ENCODE assay signal across 8 cellular contexts in genomic region chr2:30336978-30337841, GRCh38.
DNase-seq lines count a peak whose midpoint lies in the region; ATAC-seq and TF ChIP-seq lines count a peak whose summit lies in the region.

No MANE protein-coding gene starts in this region.

- TF ChIP-seq CTCF in chondrocyte (IDR thresholded peaks at IDR 0.05) (no peak), gastrocnemius medialis (IDR thresholded peaks at IDR 0.05 in 4 of 5, conservative IDR thresholded peaks at IDR 0.05 in 1 of 5) (no peak)

- H3K27ac Mint-ChIP-seq in chondrocyte (ENCODE audit: unreplicated experiment) = no peak overlapping the region

- H3K27me3 ChIP-seq in gastrocnemius medialis = no peaks in the 10 kb centered on the region

- DNase-seq in MV-4-11 (lab: John Stamatoyannopoulos, UW) = peak; percentile 76
- DNase-seq in activated naive CD4-positive, alpha-beta T cell treated with Interleukin-2 at 50 U/mL for 16 hours = peak; percentile 53
- DNase-seq in stimulated activated CD8-positive, alpha-beta memory T cell treated with anti-CD3 and anti-CD28 coated beads, Interleukin-12 subunit alpha, Interleukin-12 subunit beta, amount 100 ng/mL, for 1 hour (ENCODE audit: low read depth) = peak; percentile 20
- no peak for DNase-seq in chondrocyte (ENCODE audit: low spot score)
- DNase-seq in superior temporal gyrus (ENCODE audit: extremely low spot score) = no peak
- no peak for DNase-seq in gastrocnemius medialis

- no peak overlapping the region for H3K27ac ChIP-seq in gastrocnemius medialis

- peaks cover 2% of the 10 kb centered on the region for H3K36me3 Mint-ChIP-seq in chondrocyte (ENCODE audit: low read depth)

- H3K9me3 ChIP-seq in gastrocnemius medialis = no peaks in the 10 kb centered on the region

- H3K4me1 Mint-ChIP-seq in chondrocyte (ENCODE audit: low read depth) = peaks cover 6% of the 10 kb centered on the region

- H3K4me3 ChIP-seq in gastrocnemius medialis = no peak overlapping the region

- H3K36me3 ChIP-seq in gastrocnemius medialis = no peaks in the 10 kb centered on the region

- no peak overlapping the region for H3K4me3 Mint-ChIP-seq in chondrocyte (ENCODE audit: unreplicated experiment)

- no peak for TF ChIP-seq POLR2A in gastrocnemius medialis (IDR thresholded peaks at IDR 0.05)

- peak; percentile 91 for ATAC-seq in GM18498 (IDR thresholded peaks at IDR 0.05; ENCODE audit: unreplicated experiment)
- peak; percentile 88 for ATAC-seq in GM21786 (IDR thresholded peaks at IDR 0.05; ENCODE audit: unreplicated experiment)
- ATAC-seq in gastrocnemius medialis = no peak

- H3K4me1 ChIP-seq in gastrocnemius medialis = no peaks in the 10 kb centered on the region

- in situ Hi-C loops in gastrocnemius medialis (cut with MboI; ENCODE audit: low sequenced_read_pairs in 4 of 4) = no loop called here

- intact Hi-C loops in gastrocnemius medialis (cut with DNase I; ENCODE audit: low total_unique reads) = no loop called here

- H3K27me3 Mint-ChIP-seq in chondrocyte (ENCODE audit: low read depth) = no peaks in the 10 kb centered on the region

- no peaks in the 10 kb centered on the region for H3K9me3 Mint-ChIP-seq in chondrocyte (ENCODE audit: low read depth)

Comparison
In these comparisons a context has a peak if more than half of its experiments do, and no peak if none do; other contexts are left out.
1. ATAC-seq: peak in GM18498 (single experiment) and GM21786 (single experiment); none in gastrocnemius medialis (0 of 2).
2. DNase-seq: peak in MV-4-11 (single experiment), activated naive CD4-positive, alpha-beta T cell treated with Interleukin-2 at 50 U/mL for 16 hours (single experiment) and stimulated activated CD8-positive, alpha-beta memory T cell treated with anti-CD3 and anti-CD28 coated beads, Interleukin-12 subunit alpha, Interleukin-12 subunit beta, amount 100 ng/mL, for 1 hour (single experiment); none in chondrocyte (single experiment), superior temporal gyrus (single experiment) and gastrocnemius medialis (0 of 2).